ENCODE assay signal across 8 cellular contexts in the genomic region with DNA sequence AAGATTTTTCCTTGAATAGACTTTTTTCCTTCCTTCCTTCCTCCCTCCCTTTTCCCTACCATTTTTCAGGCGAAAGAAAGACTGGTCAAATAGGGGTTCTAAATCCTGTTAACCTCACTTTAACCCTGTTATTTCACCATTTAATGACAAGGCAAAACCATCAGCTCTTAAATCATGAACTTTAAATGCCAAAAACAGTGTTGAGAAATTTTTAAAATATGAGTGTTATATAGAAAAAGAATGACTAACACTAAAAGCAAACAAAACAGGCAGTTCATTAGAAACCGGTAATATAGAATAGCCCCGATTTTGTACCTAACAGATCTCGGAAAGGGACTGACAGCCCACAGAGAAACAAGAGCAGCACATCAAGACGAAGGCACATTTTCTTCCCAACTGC. TPM values are rescaled to one million over a fixed set of nuclear protein-coding genes. Genes with fewer than 3 reads are reported as not detected.
DNase-seq lines count a peak whose midpoint lies in the region; ATAC-seq and TF ChIP-seq lines count a peak whose summit lies in the region.

No MANE protein-coding gene starts in this region.

- H3K36me3 ChIP-seq in HUES6 (ENCODE audit: control insufficient read depth, insufficient read depth, low read length): no peaks in the 10 kb centered on the region

- in situ Hi-C loops in GM13977 (cut with MboI; ENCODE audit: low pct_unique_long_range_greater_than_20kb, low sequenced_read_pairs, unreplicated experiment): no loop called here

- peak overlapping the region; percentile 78 for H3K4me3 Mint-ChIP-seq in osteocyte (ENCODE audit: unreplicated experiment)

- H3K4me3 ChIP-seq in HUES6 (ENCODE audit: low read depth, low read length): peak overlapping the region; percentile 45

- no peak overlapping the region; the same call in 1 of the 2 replicates for H3K27ac ChIP-seq in HUES6 (ENCODE audit: low read depth, low read length)

- no peaks in the 10 kb centered on the region for H3K9me3 Mint-ChIP-seq in osteocyte (ENCODE audit: unreplicated experiment)

- H3K27me3 Mint-ChIP-seq in osteocyte (ENCODE audit: unreplicated experiment): no peaks in the 10 kb centered on the region

- H3K4me1 Mint-ChIP-seq in osteocyte (ENCODE audit: unreplicated experiment): peaks cover 53% of the 10 kb centered on the region

- H3K36me3 Mint-ChIP-seq in osteocyte (ENCODE audit: unreplicated experiment): no peaks in the 10 kb centered on the region

- TF ChIP-seq CTCF in osteocyte (IDR thresholded peaks at IDR 0.05) (no peak), GM13977 (IDR thresholded peaks at IDR 0.05; ENCODE audit: extremely low read depth, insufficient read depth, missing control alignments) (no peak)

- peak overlapping the region; percentile 98 for H3K27ac Mint-ChIP-seq in osteocyte (ENCODE audit: unreplicated experiment)

- DNase-seq in dedifferentiated amniotic fluid mesenchymal stem cell (ENCODE audit: extremely low spot score): peak; percentile 17
- no peak for DNase-seq in osteocyte (ENCODE audit: extremely low spot score, unreplicated experiment)
- DNase-seq in RPMI8226: no peak
- DNase-seq in kidney tubule cell (ENCODE audit: low spot score): no peak
- no peak for DNase-seq in NCI-H1105 treated with DMSO at 0.1 percent for 48 hours (lab: John Stamatoyannopoulos, UW)
- DNase-seq in GM13977 (ENCODE audit: low spot score): no peak

- H3K9ac ChIP-seq in HUES6 (ENCODE audit: low read length): peak overlapping the region; percentile 55

- H3K27me3 ChIP-seq in HUES6 (ENCODE audit: control insufficient read depth, insufficient read depth, low read length): no peaks in the 10 kb centered on the region

- peaks cover 47% of the 10 kb centered on the region for H3K4me1 ChIP-seq in HUES6 (ENCODE audit: control insufficient read depth, insufficient read depth, low read length)

- peak; percentile 0 for ATAC-seq in GM18873 (IDR thresholded peaks at IDR 0.05; ENCODE audit: low FRiP score, unreplicated experiment)

- H3K9me3 ChIP-seq in HUES6 (ENCODE audit: control insufficient read depth, insufficient read depth, low read depth, low read length): no peaks in the 10 kb centered on the region

RNA-seq across cellular contexts. Expression of a gene that starts 57.3 kb away (rescaled TPM):
- total RNA-seq in osteocyte: 10.4 and 10.6 TPM in 2 replicates
